In genomic region chr13:72562686-72563085, GRCh38 we compare ENCODE assay signal across 8 cellular contexts.
"Had no signal": no experiment of that assay in that cellular context is flagged by ENCODE, and none has a peak within 500 bp of the region (broad histone marks: within the 10 kb centered on the region; RNA-seq: fewer than 3 reads in every experiment).

No MANE protein-coding gene starts in this region.

- H3K4me3 ChIP-seq: GM23248 had no signal

- H2AFZ ChIP-seq: GM23248 had no signal

- FAIRE-seq: H54, HTR-8/SVneo had no signal

- H3K27ac ChIP-seq: GM23248 had no signal

- H3K9ac ChIP-seq: GM23248 had no signal

- DNase-seq: GM23248, GOT3, H9, HCEC 1CT, Kasumi-1, KG1 had no signal
